In the genomic region with DNA sequence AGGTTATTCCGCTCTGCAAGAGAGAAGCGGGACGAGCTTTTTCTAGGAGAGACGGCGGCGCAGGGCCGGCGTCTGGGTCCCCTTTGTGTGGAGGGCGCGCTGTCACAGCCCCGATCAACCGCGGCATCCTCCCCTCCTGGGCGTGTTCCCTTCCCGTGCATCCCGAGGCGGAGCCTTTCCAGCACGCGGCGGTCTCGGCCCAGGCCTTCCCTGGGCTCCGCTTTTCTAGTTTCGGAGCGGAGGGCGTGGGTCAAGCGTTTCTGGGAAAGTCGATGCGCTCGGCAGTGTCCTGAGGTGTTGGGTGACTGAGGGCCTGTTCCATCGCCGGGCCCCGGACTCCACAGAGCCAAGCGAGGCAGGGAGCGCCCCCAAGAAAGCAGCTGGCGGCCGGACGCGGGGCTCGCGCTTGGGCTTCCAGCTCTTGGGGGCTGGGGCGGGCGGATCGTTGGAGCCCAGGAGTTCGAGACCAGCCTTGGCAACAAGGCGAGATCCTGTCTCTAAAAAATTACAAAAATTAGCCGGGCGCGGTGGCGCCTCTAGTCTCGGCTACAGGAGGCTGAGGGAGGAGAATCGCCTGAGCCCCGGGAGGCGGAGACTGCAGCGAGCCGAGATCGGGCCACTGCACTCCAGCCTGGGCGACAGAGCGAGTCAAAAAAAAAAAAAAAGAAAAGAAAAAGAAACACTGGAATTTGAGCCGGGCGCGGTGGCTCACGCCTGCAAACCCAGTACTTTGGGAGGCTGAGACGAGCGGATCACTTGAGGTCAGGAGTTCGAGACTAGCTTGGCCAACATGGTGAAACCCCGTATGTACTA, we compare ENCODE assay signal across 8 cellular contexts. TPM values are rescaled to one million over a fixed set of nuclear protein-coding genes. Genes with fewer than 3 reads are reported as not detected.
A peak's percentile ranks its signal among the peaks of the same experiment; 100 is the strongest.
DNase-seq lines count a peak whose midpoint lies in the region; ATAC-seq lines count a peak whose summit lies in the region.

No MANE protein-coding gene starts in this region.

- no peaks in the 10 kb centered on the region; the same call in 1 of the 2 replicates for H3K36me3 ChIP-seq in SJCRH30

- H3K4me3 ChIP-seq in SJCRH30 = peak overlapping the region; percentile 87

- H3K36me3 Mint-ChIP-seq in effector memory CD8-positive, alpha-beta T cell (ENCODE audit: insufficient read depth) = peaks cover 33% of the 10 kb centered on the region
- peaks cover 0 to 8% of the 10 kb centered on the region in 2 donors for H3K36me3 Mint-ChIP-seq in naive B cell

- H3K9me3 Mint-ChIP-seq in effector memory CD8-positive, alpha-beta T cell = peaks cover 0 to 3% of the 10 kb centered on the region in 2 donors
- peaks cover 0 to 10% (median 5%) of the 10 kb centered on the region in 7 donors for H3K9me3 Mint-ChIP-seq in naive B cell

- in situ Hi-C loops in KBM-7 (cut with MboI; ENCODE audit: low pct_unique_long_range_greater_than_20kb, low sequenced_read_pairs) = no loop called here

- H3K4me1 Mint-ChIP-seq in effector memory CD8-positive, alpha-beta T cell (ENCODE audit: low read depth in 2 of 2) = peaks cover 19 to 21% of the 10 kb centered on the region in 2 donors
- H3K4me1 Mint-ChIP-seq in naive B cell = peaks cover 22 to 54% (median 44%) of the 10 kb centered on the region in 3 donors

- H3K27ac ChIP-seq in SJCRH30 = peak overlapping the region; percentile 55

- peaks cover 5 to 10% of the 10 kb centered on the region in 2 donors for H3K27me3 Mint-ChIP-seq in effector memory CD8-positive, alpha-beta T cell
- no peaks in the 10 kb centered on the region for H3K27me3 Mint-ChIP-seq in naive B cell

- peak overlapping the region; percentile 88 to 92 for H3K27ac Mint-ChIP-seq in effector memory CD8-positive, alpha-beta T cell
- H3K27ac Mint-ChIP-seq in naive B cell = peak overlapping the region; percentile 93 to 99 (median 98)

- H3K9me3 ChIP-seq in SJCRH30 (replicated peaks) = no peaks in the 10 kb centered on the region

- H3K4me3 Mint-ChIP-seq in effector memory CD8-positive, alpha-beta T cell = peak overlapping the region; percentile 75
- peak overlapping the region; percentile 61 to 88 (median 82) for H3K4me3 Mint-ChIP-seq in naive B cell

- DNase-seq in NCI-H2029 (lab: John Stamatoyannopoulos, UW) (peak; percentile 64), NCI-H2029 treated with DMSO at 0.1 percent for 48 hours (lab: John Stamatoyannopoulos, UW) (no peak), SJCRH30 (no peak), naive B cell (no peak), NCI-H1417 treated with DMSO at 0.1 percent for 48 hours (lab: John Stamatoyannopoulos, UW) (no peak), KBM-7 (no peak)
- peak in 1 of 3 experiments; percentile 25 for DNase-seq in effector memory CD8-positive, alpha-beta T cell

- peaks cover 6% of the 10 kb centered on the region; the same call in 1 of the 2 replicates for H3K4me1 ChIP-seq in SJCRH30

- no peaks in the 10 kb centered on the region for H3K27me3 ChIP-seq in SJCRH30

- no peak for ATAC-seq in effector memory CD8-positive, alpha-beta T cell (replicated peaks)
- ATAC-seq in naive B cell (ENCODE audit: low read depth in 2 of 2) (no peak), GM21515 (IDR thresholded peaks at IDR 0.05; ENCODE audit: unreplicated experiment) (no peak)

RNA-seq across cellular contexts. Expression of a gene that starts 0.8 kb away (rescaled TPM):
- total RNA-seq in SJCRH30 (2014; rRNA removed; shearing (Covaris generic)) = 4.4 and 6.5 TPM in 2 replicates
- polyA plus RNA-seq in naive B cell (ENCODE audit: low read depth in 6 of 6) = 1 to 10 TPM in 5 of 6 donors, not detected in 1; 1.3 to 2.3 (median 2.2) TPM

RNA-seq across cellular contexts. Expression of a gene that starts 1.1 kb away (rescaled TPM):
- 9.5 and 12.6 TPM in 2 replicates for total RNA-seq in SJCRH30 (2014; rRNA removed; shearing (Covaris generic))
- polyA plus RNA-seq in naive B cell (ENCODE audit: low read depth in 6 of 6) = 1 to 10 TPM; 1.8 to 6.0 (median 2.2) TPM
